Comparison of ENCODE assay signal across 19 cellular contexts in the genomic region with DNA sequence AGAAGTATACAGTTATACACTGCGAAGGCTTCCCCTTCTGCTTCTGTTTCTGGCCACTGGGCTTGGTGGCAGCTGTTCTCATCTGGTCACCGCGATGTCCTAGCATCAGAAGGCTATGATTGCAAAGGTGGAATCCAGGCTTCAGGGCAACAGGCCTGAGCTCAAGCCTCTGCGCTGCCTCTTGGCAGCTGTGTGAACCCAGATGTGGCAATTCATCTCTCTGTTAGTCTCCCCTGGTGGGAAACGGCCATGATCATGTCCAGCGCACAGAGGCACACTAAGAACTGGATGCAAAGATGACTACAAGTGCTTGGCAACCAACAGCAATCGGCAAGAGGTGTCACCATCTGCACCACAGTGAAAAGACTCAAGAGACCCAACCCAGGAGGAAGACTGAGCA.
A peak's percentile ranks its signal among the peaks of the same experiment; 100 is the strongest.
DNase-seq lines count a peak whose midpoint lies in the region; ATAC-seq, FAIRE-seq and TF ChIP-seq lines count a peak whose summit lies in the region.
"Had no signal": no experiment of that assay in that cellular context is flagged by ENCODE, and none has a peak within 500 bp of the region (broad histone marks: within the 10 kb centered on the region; RNA-seq: fewer than 3 reads in every experiment).

No MANE protein-coding gene starts in this region.

- H3K36me3 ChIP-seq in bronchial epithelial cell (ENCODE audit: control insufficient read depth, insufficient read depth, low read length) (no peaks in the 10 kb centered on the region), pancreas (no peaks in the 10 kb centered on the region)
- H3K36me3 ChIP-seq: BE2C, HAP-1 had no signal

- peak; percentile 43 for FAIRE-seq in bronchial epithelial cell (lab: Jason Lieb, UNC)
- FAIRE-seq in pancreas (lab: Jason Lieb, UNC) = no peak
- FAIRE-seq: A204.1, G401.6, GM12891, GM19239 had no signal

- H3K4me3 ChIP-seq in right cardiac atrium (ENCODE audit: low read length) (no peak overlapping the region), bronchial epithelial cell (ENCODE audit: low read depth, low read length) (no peak overlapping the region), pancreas (no peak overlapping the region)
- H3K4me3 ChIP-seq: HAP-1 had no signal

- ATAC-seq in left ventricle myocardium superior = peak; percentile 57
- no peak for ATAC-seq in right cardiac atrium
- no peak for ATAC-seq in pancreas

- WGBS in right cardiac atrium = 91% methylated on average over 7 of the region's 7 CpGs
- WGBS in pancreas, 2 donors = 87 to 90% methylated on average over 7 of the region's 7 CpGs

- TF ChIP-seq CTCF in bronchial epithelial cell (IDR thresholded peaks at IDR 0.05; ENCODE audit: insufficient read depth, low read length, severe bottlenecking) = no peak
- TF ChIP-seq CTCF in pancreas (IDR thresholded peaks at IDR 0.05) = no peak

- H3K9me3 ChIP-seq in right cardiac atrium (ENCODE audit: control insufficient read depth, low read length) (no peaks in the 10 kb centered on the region), pancreas (no peaks in the 10 kb centered on the region)
- H3K9me3 ChIP-seq: BE2C, HAP-1 had no signal

- no peak for DNase-seq in left ventricle myocardium superior
- DNase-seq in right cardiac atrium = no peak
- no peak for DNase-seq in bronchial epithelial cell (ENCODE audit: low read depth)
- peak; percentile 42 for DNase-seq in islet precursor cell
- no peak for DNase-seq in HK-2 (ENCODE audit: unreplicated experiment)
- no peak for DNase-seq in pancreas
- no peak for DNase-seq in ecto neural progenitor cell (ENCODE audit: low spot score)
- DNase-seq: ACHN; BE2C; C1 segment of cervical spinal cord; CD4-positive, CD25-positive, alpha-beta regulatory T cell; CD8-positive, alpha-beta memory T cell; COR-L47; DMS 273 treated with DMSO at 0.1 percent for 48 hours had no signal

- H3K27ac ChIP-seq in right cardiac atrium (ENCODE audit: low read length) (no peak overlapping the region), pancreas (no peak overlapping the region)

- H3K27me3 ChIP-seq in right cardiac atrium (ENCODE audit: control insufficient read depth, insufficient read depth) = no peaks in the 10 kb centered on the region
- no peaks in the 10 kb centered on the region for H3K27me3 ChIP-seq in bronchial epithelial cell (ENCODE audit: control insufficient read depth, insufficient read depth, low read length)
- H3K27me3 ChIP-seq in pancreas = no peaks in the 10 kb centered on the region
- H3K27me3 ChIP-seq: BE2C had no signal

- intact Hi-C loops in left ventricle myocardium superior (cut with micrococcal nuclease) = no loop called here
- intact Hi-C loops in right cardiac atrium (cut with DNase I) = no loop called here
- intact Hi-C loops in pancreas (cut with DNase I) = no loop called here

- no peaks in the 10 kb centered on the region for H3K4me1 ChIP-seq in right cardiac atrium (ENCODE audit: control insufficient read depth, insufficient read depth, low read length)
- H3K4me1 ChIP-seq in pancreas = no peaks in the 10 kb centered on the region
- H3K4me1 ChIP-seq: BE2C, HAP-1 had no signal
